ENCODE assay signal across 1 cellular context in genomic region chr3:186566772-186567071, GRCh38.
TF ChIP-seq lines count a peak whose summit lies in the region.

No MANE protein-coding gene starts in this region.

TF ChIP-seq in SK-N-SH treated with all-trans-retinoic acid at 6 μM for 48 hours, 23 proteins besides CTCF, POLR2A, EP300 and RAD21 (continued from another document):
- TF ChIP-seq, protein P1, sequence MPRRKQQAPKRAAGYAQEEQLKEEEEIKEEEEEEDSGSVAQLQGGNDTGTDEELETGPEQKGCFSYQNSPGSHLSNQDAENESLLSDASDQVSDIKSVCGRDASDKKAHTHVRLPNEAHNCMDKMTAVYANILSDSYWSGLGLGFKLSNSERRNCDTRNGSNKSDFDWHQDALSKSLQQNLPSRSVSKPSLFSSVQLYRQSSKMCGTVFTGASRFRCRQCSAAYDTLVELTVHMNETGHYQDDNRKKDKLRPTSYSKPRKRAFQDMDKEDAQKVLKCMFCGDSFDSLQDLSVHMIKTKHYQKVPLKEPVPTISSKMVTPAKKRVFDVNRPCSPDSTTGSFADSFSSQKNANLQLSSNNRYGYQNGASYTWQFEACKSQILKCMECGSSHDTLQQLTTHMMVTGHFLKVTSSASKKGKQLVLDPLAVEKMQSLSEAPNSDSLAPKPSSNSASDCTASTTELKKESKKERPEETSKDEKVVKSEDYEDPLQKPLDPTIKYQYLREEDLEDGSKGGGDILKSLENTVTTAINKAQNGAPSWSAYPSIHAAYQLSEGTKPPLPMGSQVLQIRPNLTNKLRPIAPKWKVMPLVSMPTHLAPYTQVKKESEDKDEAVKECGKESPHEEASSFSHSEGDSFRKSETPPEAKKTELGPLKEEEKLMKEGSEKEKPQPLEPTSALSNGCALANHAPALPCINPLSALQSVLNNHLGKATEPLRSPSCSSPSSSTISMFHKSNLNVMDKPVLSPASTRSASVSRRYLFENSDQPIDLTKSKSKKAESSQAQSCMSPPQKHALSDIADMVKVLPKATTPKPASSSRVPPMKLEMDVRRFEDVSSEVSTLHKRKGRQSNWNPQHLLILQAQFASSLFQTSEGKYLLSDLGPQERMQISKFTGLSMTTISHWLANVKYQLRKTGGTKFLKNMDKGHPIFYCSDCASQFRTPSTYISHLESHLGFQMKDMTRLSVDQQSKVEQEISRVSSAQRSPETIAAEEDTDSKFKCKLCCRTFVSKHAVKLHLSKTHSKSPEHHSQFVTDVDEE (CRISPR knock-in tag; IDR thresholded peaks at IDR 0.05), result no peak
TF ChIP-seq in SK-N-SH treated with all-trans-retinoic acid at 6 μM for 48 hours: peak in this region for 0.
